In the genomic region with DNA sequence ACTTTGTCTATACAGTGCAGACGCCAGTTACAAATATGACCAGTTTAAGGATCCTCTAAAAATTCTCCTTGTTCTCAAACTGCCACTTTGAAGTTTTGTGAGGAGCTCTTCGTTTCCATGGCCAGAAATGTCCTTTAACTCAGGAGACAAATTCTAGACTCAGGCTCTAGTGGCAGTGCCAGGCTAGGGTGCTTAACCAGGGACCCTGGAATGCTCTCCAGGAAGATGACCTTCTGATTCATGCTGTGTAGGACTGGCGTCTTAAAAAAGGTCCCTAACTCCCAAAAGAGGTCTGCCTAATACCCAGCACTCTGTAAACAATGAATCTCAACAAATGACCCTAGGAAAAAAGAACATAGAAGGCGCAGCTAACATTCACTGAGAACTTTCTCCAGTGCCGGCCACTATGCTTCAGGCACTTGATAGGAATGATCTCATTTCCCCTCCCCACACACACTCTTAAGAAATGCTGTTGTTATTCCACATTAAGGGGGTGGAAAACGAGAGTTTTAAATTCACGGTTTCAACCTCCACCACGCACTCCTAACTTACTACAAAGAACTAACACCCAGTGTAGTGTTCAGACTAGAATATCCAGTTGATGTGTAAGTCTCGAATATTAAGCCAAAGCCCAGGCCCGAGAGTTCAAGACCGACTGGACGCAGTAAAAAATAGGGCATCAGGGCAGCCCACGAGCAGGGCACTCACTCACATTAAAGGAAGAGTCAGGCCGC, we compare ENCODE assay signal across 8 cellular contexts. TPM values are rescaled to one million over a fixed set of nuclear protein-coding genes. Genes with fewer than 3 reads are reported as not detected.
DNase-seq lines count a peak whose midpoint lies in the region; ATAC-seq lines count a peak whose summit lies in the region.

No MANE protein-coding gene starts in this region.

- ATAC-seq in activated CD4-positive, CD25-positive, alpha-beta regulatory T cell treated with anti-CD3 and anti-CD28 coated beads, Interleukin-2, amount 50 U/mL, for 24 hours: peak; percentile 22 to 47
- ATAC-seq in esophagus mucosa: no peak

- intact Hi-C loops in head of caudate nucleus (cut with DNase I): loop anchor here (2.0 kb wide), 1 partner anchor 16 kb away; no protein-coding TSS in a partner anchor

- H3K27me3 ChIP-seq in layer of hippocampus (ENCODE audit: control insufficient read depth, insufficient read depth, low read length): no peaks in the 10 kb centered on the region

- H3K4me3 ChIP-seq in Jurkat, Clone E6-1 (ENCODE audit: low read length): peak overlapping the region; percentile 94

- peak overlapping the region; percentile 88 for H3K27ac ChIP-seq in layer of hippocampus (ENCODE audit: low read depth, low read length)

- no peak for DNase-seq in activated CD4-positive, CD25-positive, alpha-beta regulatory T cell treated with anti-CD3 and anti-CD28 coated beads, Interleukin-2, amount 50 U/mL, for 72 hours
- DNase-seq in Jurkat, Clone E6-1 (ENCODE audit: low read depth, low spot score): no peak
- peak; percentile 63 for DNase-seq in astrocyte of the hippocampus (ENCODE audit: low read depth, low spot score)
- peak; percentile 14 for DNase-seq in superior temporal gyrus (ENCODE audit: extremely low spot score)
- DNase-seq in head of caudate nucleus: no peak

RNA-seq across cellular contexts. Expression of gene NXF1, which starts 0.8 kb away (rescaled TPM):
- 76.7 TPM for polyA plus RNA-seq in Jurkat, Clone E6-1 (2012; ENCODE audit: insufficient read depth, insufficient read length)
- 39.1 TPM for total RNA-seq in esophagus mucosa

RNA-seq across cellular contexts. Expression of gene TMEM223, which starts 12.7 kb away (rescaled TPM):
- polyA plus RNA-seq in Jurkat, Clone E6-1 (2012; ENCODE audit: insufficient read depth, insufficient read length): 28.9 TPM
- total RNA-seq in esophagus mucosa: 10.0 TPM

RNA-seq across cellular contexts. Expression of gene TMEM179B, which starts 17.3 kb away (rescaled TPM):
- polyA plus RNA-seq in Jurkat, Clone E6-1 (2012; ENCODE audit: insufficient read depth, insufficient read length): 60.9 TPM
- 30.2 TPM for total RNA-seq in esophagus mucosa

RNA-seq across cellular contexts. Expression of gene STX5, which starts 27.4 kb away (rescaled TPM):
- 32.9 TPM for polyA plus RNA-seq in Jurkat, Clone E6-1 (2012; ENCODE audit: insufficient read depth, insufficient read length)
- 25.1 TPM for total RNA-seq in esophagus mucosa

RNA-seq across cellular contexts. Expression of gene TEX54, which starts 28.2 kb away (rescaled TPM):
- polyA plus RNA-seq in Jurkat, Clone E6-1 (2012; ENCODE audit: insufficient read depth, insufficient read length): not detected
- total RNA-seq in esophagus mucosa: not detected

Comparison
In these comparisons a context has a peak if more than half of its experiments do, and no peak if none do; other contexts are left out.
1. DNase-seq: peak in astrocyte of the hippocampus (single experiment) and superior temporal gyrus (single experiment); none in activated CD4-positive, CD25-positive, alpha-beta regulatory T cell treated with anti-CD3 and anti-CD28 coated beads, Interleukin-2, amount 50 U/mL, for 72 hours (single experiment), Jurkat, Clone E6-1 (single experiment) and head of caudate nucleus (0 of 42).